ENCODE assay signal across 1 cellular context in the genomic region with DNA sequence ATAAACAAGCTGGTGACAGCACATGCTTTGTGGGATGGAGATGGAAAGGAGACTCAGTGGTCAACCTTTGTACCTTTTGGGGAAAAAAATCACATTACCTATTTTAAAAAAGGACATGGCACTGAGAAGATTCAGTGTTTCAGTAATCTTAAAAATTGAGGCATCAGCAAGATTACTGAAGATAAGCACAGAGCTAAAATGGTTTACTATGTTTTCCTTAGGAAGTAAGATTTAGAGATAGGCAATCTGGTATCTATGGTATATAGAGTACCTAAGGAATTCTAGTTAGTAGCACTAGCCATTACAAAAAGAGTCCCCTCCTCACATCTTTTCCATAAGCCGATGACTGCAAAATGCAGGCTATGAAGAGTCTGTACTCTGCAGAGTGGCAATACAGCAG.
TF ChIP-seq lines count a peak whose summit lies in the region.

No MANE protein-coding gene starts in this region.

TF ChIP-seq in A549, 52 proteins besides CTCF, POLR2A, EP300 and RAD21 (continued from another document):
- TF ChIP-seq REST (IDR thresholded peaks at IDR 0.05) (no peak), CHD4 (IDR thresholded peaks at IDR 0.05; ENCODE audit: borderline replicate concordance) (no peak), TFCP2L1 (CRISPR knock-in tag; IDR thresholded peaks at IDR 0.05) (no peak)
- TF ChIP-seq, protein P1, sequence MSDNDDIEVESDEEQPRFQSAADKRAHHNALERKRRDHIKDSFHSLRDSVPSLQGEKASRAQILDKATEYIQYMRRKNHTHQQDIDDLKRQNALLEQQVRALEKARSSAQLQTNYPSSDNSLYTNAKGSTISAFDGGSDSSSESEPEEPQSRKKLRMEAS (IDR thresholded peaks at IDR 0.05), result no peak
TF ChIP-seq in A549: peak in this region for 1.
